In the genomic region with DNA sequence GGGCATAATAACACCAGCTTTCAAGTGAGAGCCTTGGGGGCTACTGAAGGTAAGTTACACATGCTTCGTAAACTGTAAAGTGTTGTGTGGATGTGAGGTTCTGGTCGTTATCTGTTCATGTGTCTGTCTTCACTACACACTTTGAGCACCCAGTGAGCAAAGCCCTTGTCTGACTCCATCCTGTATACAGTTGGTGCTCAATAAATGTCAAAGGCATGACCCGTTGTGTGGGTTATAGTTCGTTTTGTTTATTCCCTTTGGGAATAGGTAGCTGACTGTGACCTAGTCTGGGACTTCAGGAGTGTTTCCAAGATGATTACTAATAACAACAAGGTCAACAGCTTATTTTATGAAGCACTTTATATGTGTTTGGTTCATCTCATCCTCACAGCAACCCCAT, we compare ENCODE assay signal across 26 cellular contexts.
"Had no signal": no experiment of that assay in that cellular context is flagged by ENCODE, and none has a peak within 500 bp of the region (broad histone marks: within the 10 kb centered on the region; RNA-seq: fewer than 3 reads in every experiment).

No MANE protein-coding gene starts in this region.

- H3K36me3 ChIP-seq: stomach, suprapubic skin, thoracic aorta, thyroid gland, tibial artery, transverse colon, upper lobe of left lung, upper lobe of right lung, uterus, vagina had no signal

- ATAC-seq: stimulated activated effector memory CD8-positive, alpha-beta T cell treated with anti-CD3 and anti-CD28 coated beads, Interleukin-12 subunit alpha, Interleukin-12 subunit beta, amount 100 ng/mL, for 72 hours; stimulated activated memory B cell treated with anti-CD40 and anti-IgM and Interleukin-4, amounts not matched to agents 10 μg/mL and 1 μg/mL and 100 μg/mL, for 72 hours; stimulated activated naive B cell treated with anti-CD40 and anti-IgM and Interleukin-4, amounts not matched to agents 10 μg/mL and 1 μg/mL and 100 μg/mL, for 72 hours; stimulated activated naive CD8-positive, alpha-beta T cell treated with anti-CD3 and anti-CD28 coated beads, Interleukin-15, amount 100 ng/mL, for 72 hours; stimulated activated naive CD8-positive, alpha-beta T cell treated with anti-CD3 and anti-CD28 coated beads, Interleukin-15, Interleukin-2, amounts not matched to agents 100 U/mL and 50 U/mL, for 24 hours; upper lobe of right lung had no signal

- H3K27me3 ChIP-seq: stomach, suprapubic skin, testis, thyroid gland, tibial artery, transverse colon, upper lobe of left lung, upper lobe of right lung, uterus, vagina had no signal

- H3K4me1 ChIP-seq: suprapubic skin, thyroid gland, tibial nerve, transverse colon, upper lobe of right lung, uterus, vagina had no signal

- DNase-seq: stimulated activated CD4-positive, alpha-beta T cell treated with anti-CD3 and anti-CD28 coated beads, Interleukin-2, amount 100 ng/mL, for 48 hours; stimulated activated CD4-positive, alpha-beta T cell treated with anti-CD3 and anti-CD28 coated beads, Interleukin-4, amount 100 ng/mL, for 1 hour; stimulated activated CD4-positive, alpha-beta T cell treated with anti-CD3 and anti-CD28 coated beads, Interleukin-4, amount 100 ng/mL, for 24 hours; stimulated activated CD4-positive, alpha-beta T cell treated with anti-CD3 and anti-CD28 coated beads, Interleukin-4, amount 100 ng/mL, for 4 hours; stimulated activated CD8-positive, alpha-beta memory T cell treated with anti-CD3 and anti-CD28 coated beads, Interleukin-4, amount 100 ng/mL, for 48 hours; stimulated activated naive B cell treated with anti-CD40 and anti-IgM and Interleukin-4, amounts not matched to agents 10 μg/mL and 1 μg/mL and 100 μg/mL, for 72 hours; stimulated activated naive CD4-positive, alpha-beta T cell; stimulated activated naive CD4-positive, alpha-beta T cell treated with Interleukin-2 at 50 U/mL for 16 hours; stimulated activated naive CD8-positive, alpha-beta T cell treated with anti-CD3 and anti-CD28 coated beads, Interleukin-15, amount 100 ng/mL, for 72 hours; stimulated activated naive CD8-positive, alpha-beta T cell treated with anti-CD3 and anti-CD28 coated beads, Interleukin-15, Interleukin-2, amounts not matched to agents 100 U/mL and 50 U/mL, for 24 hours; stomach; substantia nigra; testis; thyroid gland; tibial artery; transverse colon; trophoblast cell; upper lobe of left lung; upper lobe of right lung; uterus had no signal

- H3K4me3 ChIP-seq: stomach, suprapubic skin, testis, thoracic aorta, thyroid gland, tibial artery, tibial nerve, transverse colon, upper lobe of left lung, upper lobe of right lung, uterus, vagina had no signal

- H3K9me3 ChIP-seq: stomach, suprapubic skin, testis, thoracic aorta, thyroid gland, tibial artery, tibial nerve, transverse colon, upper lobe of left lung, upper lobe of right lung, uterus, vagina had no signal

- H3K27ac ChIP-seq: stomach, suprapubic skin, testis, thoracic aorta, thyroid gland, tibial artery, tibial nerve, transverse colon, upper lobe of left lung, upper lobe of right lung, uterus, vagina had no signal
